In genomic region chr6:4192173-4192572, GRCh38 we compare ENCODE assay signal across 24 cellular contexts.
"Had no signal": no experiment of that assay in that cellular context is flagged by ENCODE, and none has a peak within 500 bp of the region (broad histone marks: within the 10 kb centered on the region; RNA-seq: fewer than 3 reads in every experiment).

No MANE protein-coding gene starts in this region.

- H3K27me3 Mint-ChIP-seq: dendritic cell treated with granulocyte-macrophage colony-stimulating factor and Interleukin-4, amounts not matched to agents 40 ng/mL and 50 ng/mL, for 4 days; progenitor cell of endocrine pancreas had no signal

- H3K36me3 ChIP-seq: esophagus muscularis mucosa, gastroesophageal sphincter, ovary, tibial nerve, upper lobe of right lung, vagina had no signal

- H3K27me3 ChIP-seq: esophagus muscularis mucosa, gastroesophageal sphincter, ovary, testis, tibial nerve, upper lobe of right lung, vagina had no signal

- H3K9me3 Mint-ChIP-seq: dendritic cell treated with granulocyte-macrophage colony-stimulating factor and Interleukin-4, amounts not matched to agents 40 ng/mL and 50 ng/mL, for 4 days; effector memory CD8-positive, alpha-beta T cell; natural killer cell; stimulated activated memory B cell treated with anti-CD40 and anti-IgM and Interleukin-4, amounts not matched to agents 10 μg/mL and 1 μg/mL and 100 μg/mL, for 72 hours; stimulated activated naive CD8-positive, alpha-beta T cell treated with anti-CD3 and anti-CD28 coated beads, Interleukin-15, amount 100 ng/mL, for 72 hours had no signal

- H3K36me3 Mint-ChIP-seq: natural killer cell; stimulated activated memory B cell treated with anti-CD40 and anti-IgM and Interleukin-4, amounts not matched to agents 10 μg/mL and 1 μg/mL and 100 μg/mL, for 72 hours had no signal

- H3K9me3 ChIP-seq: esophagus muscularis mucosa, gastroesophageal sphincter, ovary, testis, tibial nerve, upper lobe of right lung, vagina had no signal

- H3K4me3 Mint-ChIP-seq: dendritic cell treated with granulocyte-macrophage colony-stimulating factor and Interleukin-4, amounts not matched to agents 40 ng/mL and 50 ng/mL, for 4 days; effector memory CD8-positive, alpha-beta T cell; natural killer cell; neural crest cell; stimulated activated memory B cell treated with anti-CD40 and anti-IgM and Interleukin-4, amounts not matched to agents 10 μg/mL and 1 μg/mL and 100 μg/mL, for 72 hours; stimulated activated naive CD8-positive, alpha-beta T cell treated with anti-CD3 and anti-CD28 coated beads, Interleukin-15, amount 100 ng/mL, for 72 hours had no signal

- H3K27ac Mint-ChIP-seq: dendritic cell treated with granulocyte-macrophage colony-stimulating factor and Interleukin-4, amounts not matched to agents 40 ng/mL and 50 ng/mL, for 4 days; effector memory CD8-positive, alpha-beta T cell; natural killer cell; progenitor cell of endocrine pancreas; stimulated activated memory B cell treated with anti-CD40 and anti-IgM and Interleukin-4, amounts not matched to agents 10 μg/mL and 1 μg/mL and 100 μg/mL, for 72 hours; stimulated activated naive CD8-positive, alpha-beta T cell treated with anti-CD3 and anti-CD28 coated beads, Interleukin-15, amount 100 ng/mL, for 72 hours had no signal

- DNase-seq: effector memory CD8-positive, alpha-beta T cell; foreskin fibroblast; glutamatergic neuron; islet precursor cell; mammary epithelial cell; natural killer cell; nucleus accumbens; ovary; right cardiac atrium; stimulated activated CD4-positive, alpha-beta T cell treated with anti-CD3 and anti-CD28 coated beads, Interleukin-4, amount 100 ng/mL, for 1 hour; stimulated activated CD8-positive, alpha-beta memory T cell treated with anti-CD3 and anti-CD28 coated beads, Interleukin-4, amount 100 ng/mL, for 48 hours; stimulated activated naive CD8-positive, alpha-beta T cell treated with anti-CD3 and anti-CD28 coated beads, Interleukin-15, amount 100 ng/mL, for 72 hours; testis; upper lobe of right lung had no signal

- H3K4me1 ChIP-seq: esophagus muscularis mucosa, gastroesophageal sphincter, testis, tibial nerve, upper lobe of right lung, vagina had no signal

- ATAC-seq: effector memory CD8-positive, alpha-beta T cell; gastroesophageal sphincter; left lobe of liver; right cardiac atrium; upper lobe of right lung had no signal

- H3K4me1 Mint-ChIP-seq: natural killer cell; stimulated activated memory B cell treated with anti-CD40 and anti-IgM and Interleukin-4, amounts not matched to agents 10 μg/mL and 1 μg/mL and 100 μg/mL, for 72 hours; stimulated activated naive CD8-positive, alpha-beta T cell treated with anti-CD3 and anti-CD28 coated beads, Interleukin-15, amount 100 ng/mL, for 72 hours had no signal

- H3K27ac ChIP-seq: epithelial cell of prostate, esophagus muscularis mucosa, gastroesophageal sphincter, ovary, testis, tibial nerve, upper lobe of right lung, vagina had no signal

- H3K4me3 ChIP-seq: esophagus muscularis mucosa, gastroesophageal sphincter, ovary, testis, tibial nerve, upper lobe of right lung, vagina had no signal
